Comparison of ENCODE assay signal across 1 cellular context in genomic region chr3:71651625-71652024, GRCh38.
TF ChIP-seq lines count a peak whose summit lies in the region.

No MANE protein-coding gene starts in this region.

TF ChIP-seq in GM23338, 12 proteins besides CTCF, POLR2A, EP300 and RAD21 (continued from another document):
- TF ChIP-seq ZNF462 (CRISPR knock-in tag; IDR thresholded peaks at IDR 0.05), result no peak
